ENCODE assay signal across 8 cellular contexts in the genomic region with DNA sequence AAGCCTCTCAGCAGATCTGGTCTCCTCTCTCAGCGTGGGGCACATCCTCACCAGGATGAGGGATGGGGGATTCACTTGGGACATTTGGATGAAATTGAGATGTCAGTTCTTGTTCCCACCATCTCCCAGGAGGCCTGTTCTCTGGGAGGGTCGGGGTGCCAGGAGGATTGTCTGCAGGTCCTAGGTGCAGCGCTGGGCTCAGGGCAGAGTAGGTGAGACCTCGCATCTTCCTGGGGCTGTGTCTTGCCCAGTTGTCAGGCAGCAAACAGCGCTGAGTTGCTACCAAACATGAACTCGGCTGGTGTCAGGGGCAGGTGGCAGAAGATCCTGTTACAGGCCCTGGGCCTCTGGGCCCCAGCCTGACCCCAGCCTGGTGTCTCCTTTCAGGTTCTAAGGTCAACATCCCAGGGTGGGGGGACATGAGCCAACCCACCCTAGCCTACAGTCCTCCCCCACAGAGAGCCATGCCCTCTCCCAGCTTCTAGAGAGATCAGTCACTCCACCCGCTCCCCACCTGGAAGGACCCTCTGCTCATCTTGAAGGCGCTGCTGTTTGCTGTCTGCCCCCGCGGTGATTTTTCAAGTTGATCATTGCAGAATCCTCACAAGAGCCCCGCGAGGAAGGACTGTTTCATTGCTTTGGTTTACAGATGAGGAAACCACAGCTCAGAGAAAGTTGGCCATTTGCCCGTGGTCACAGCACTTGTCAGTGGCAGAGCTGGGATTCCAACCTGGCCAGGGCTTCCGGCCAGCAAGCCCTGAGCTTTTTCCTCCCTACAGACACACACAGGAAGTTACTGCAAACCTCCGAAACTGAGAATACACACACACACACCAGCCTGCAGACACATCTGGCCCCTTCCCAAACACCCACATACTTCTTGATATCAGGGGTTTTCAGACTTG.
DNase-seq lines count a peak whose midpoint lies in the region; ATAC-seq and TF ChIP-seq lines count a peak whose summit lies in the region.

No MANE protein-coding gene starts in this region.

- DNase-seq in EL (peak; percentile 94), HT-29 (ENCODE audit: low spot score) (peak; percentile 95), esophagus muscularis mucosa (ENCODE audit: extremely low spot score) (peak; percentile 95), occipital lobe (lab: John Stamatoyannopoulos, UW) (peak; percentile 49), NAMALWA (ENCODE audit: low spot score) (no peak), DMS114 treated with DMSO at 0.1 percent for 48 hours (lab: John Stamatoyannopoulos, UW; ENCODE audit: unreplicated experiment) (no peak)
- peak; percentile 68 for DNase-seq in activated CD4-positive, alpha-beta memory T cell treated with anti-CD3 and anti-CD28 coated beads for 36 hours

- H3K4me3 Mint-ChIP-seq in activated CD4-positive, alpha-beta memory T cell treated with anti-CD3 and anti-CD28 coated beads for 36 hours: no peak overlapping the region

- CTCF ChIA-PET in activated CD4-positive, alpha-beta memory T cell treated with anti-CD3 and anti-CD28 coated beads for 36 hours (lab: Charles Lee): no interaction called here

- H3K4me3 ChIP-seq in esophagus muscularis mucosa: no peak overlapping the region

- H3K27me3 Mint-ChIP-seq in activated CD4-positive, alpha-beta memory T cell treated with anti-CD3 and anti-CD28 coated beads for 36 hours: no peaks in the 10 kb centered on the region

- H3K4me1 ChIP-seq in esophagus muscularis mucosa: peaks cover 83 to 96% (median 94%) of the 10 kb centered on the region in 4 donors

- ATAC-seq in GM21390 (IDR thresholded peaks at IDR 0.05; ENCODE audit: unreplicated experiment): peak; percentile 80

- no peak for TF ChIP-seq CTCF in esophagus muscularis mucosa (IDR thresholded peaks at IDR 0.05)

- H3K36me3 ChIP-seq in esophagus muscularis mucosa: peaks cover 0 to 18% (median 16%) of the 10 kb centered on the region in 4 donors

- POLR2A ChIA-PET in activated CD4-positive, alpha-beta memory T cell treated with anti-CD3 and anti-CD28 coated beads for 36 hours (lab: Charles Lee): interaction anchor here (0.5 to 1.0 kb wide), 2 partner anchors 21 to 277 kb away, joined by 4 to 6 read pairs; no protein-coding TSS in a partner anchor

- no peak for TF ChIP-seq POLR2A in esophagus muscularis mucosa (IDR thresholded peaks at IDR 0.05; ENCODE audit: low read depth)

- intact Hi-C loops in activated CD4-positive, alpha-beta memory T cell treated with anti-CD3 and anti-CD28 coated beads for 36 hours (cut with micrococcal nuclease): no loop called here
- intact Hi-C loops in esophagus muscularis mucosa (cut with DNase I): loop anchor here (10.0 kb wide), 1 partner anchor 156 kb away; the partner anchor contains the start of gene MCFD2

- no peaks in the 10 kb centered on the region for H3K27me3 ChIP-seq in esophagus muscularis mucosa

- H3K27ac ChIP-seq in esophagus muscularis mucosa (replicated peaks in 1 of 4): peak overlapping the region; percentile 87 to 91 (median 90)

- 56% methylated on average over 13 of the region's 15 CpGs for whole genome bisulfite sequencing in esophagus muscularis mucosa

- peaks cover 17% of the 10 kb centered on the region for H3K36me3 Mint-ChIP-seq in activated CD4-positive, alpha-beta memory T cell treated with anti-CD3 and anti-CD28 coated beads for 36 hours

- H3K9me3 ChIP-seq in esophagus muscularis mucosa: no peaks in the 10 kb centered on the region

- peak overlapping the region; percentile 82 for H3K27ac Mint-ChIP-seq in activated CD4-positive, alpha-beta memory T cell treated with anti-CD3 and anti-CD28 coated beads for 36 hours

- no peaks in the 10 kb centered on the region for H3K9me3 Mint-ChIP-seq in activated CD4-positive, alpha-beta memory T cell treated with anti-CD3 and anti-CD28 coated beads for 36 hours

- no peak for TF ChIP-seq EP300 in esophagus muscularis mucosa (IDR thresholded peaks at IDR 0.05)

- H3K4me1 Mint-ChIP-seq in activated CD4-positive, alpha-beta memory T cell treated with anti-CD3 and anti-CD28 coated beads for 36 hours (ENCODE audit: low read depth): peaks cover 31% of the 10 kb centered on the region

Comparison
In these comparisons a context has a peak if more than half of its experiments do, and no peak if none do; other contexts are left out.
1. DNase-seq: peak in EL (single experiment), HT-29 (single experiment), activated CD4-positive, alpha-beta memory T cell treated with anti-CD3 and anti-CD28 coated beads for 36 hours (single experiment), esophagus muscularis mucosa (single experiment) and occipital lobe (single experiment); none in NAMALWA (single experiment) and DMS114 treated with DMSO at 0.1 percent for 48 hours (single experiment).